ENCODE assay signal across 1 cellular context in genomic region chr5:141382469-141383294, GRCh38.
TF ChIP-seq lines count a peak whose summit lies in the region.

Gene PCDHGA7 (plus strand): TSS chr5:141382742. CDS start chr5:141382900, 158 bp downstream.

TF ChIP-seq in WTC11, 78 proteins besides CTCF, POLR2A, EP300 and RAD21 (continued from another document):
- TF ChIP-seq, protein P1, sequence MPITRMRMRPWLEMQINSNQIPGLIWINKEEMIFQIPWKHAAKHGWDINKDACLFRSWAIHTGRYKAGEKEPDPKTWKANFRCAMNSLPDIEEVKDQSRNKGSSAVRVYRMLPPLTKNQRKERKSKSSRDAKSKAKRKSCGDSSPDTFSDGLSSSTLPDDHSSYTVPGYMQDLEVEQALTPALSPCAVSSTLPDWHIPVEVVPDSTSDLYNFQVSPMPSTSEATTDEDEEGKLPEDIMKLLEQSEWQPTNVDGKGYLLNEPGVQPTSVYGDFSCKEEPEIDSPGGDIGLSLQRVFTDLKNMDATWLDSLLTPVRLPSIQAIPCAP (CRISPR knock-in tag; IDR thresholded peaks at IDR 0.05) = no peak
- TF ChIP-seq TEAD1 (CRISPR knock-in tag; IDR thresholded peaks at IDR 0.05) (no peak), RELA (CRISPR knock-in tag; IDR thresholded peaks at IDR 0.05; ENCODE audit: borderline replicate concordance) (no peak), ZNF281 (CRISPR knock-in tag; IDR thresholded peaks at IDR 0.05) (no peak), ZNF138 (CRISPR knock-in tag; conservative IDR thresholded peaks at IDR 0.05) (no peak)
- TF ChIP-seq, protein P2, sequence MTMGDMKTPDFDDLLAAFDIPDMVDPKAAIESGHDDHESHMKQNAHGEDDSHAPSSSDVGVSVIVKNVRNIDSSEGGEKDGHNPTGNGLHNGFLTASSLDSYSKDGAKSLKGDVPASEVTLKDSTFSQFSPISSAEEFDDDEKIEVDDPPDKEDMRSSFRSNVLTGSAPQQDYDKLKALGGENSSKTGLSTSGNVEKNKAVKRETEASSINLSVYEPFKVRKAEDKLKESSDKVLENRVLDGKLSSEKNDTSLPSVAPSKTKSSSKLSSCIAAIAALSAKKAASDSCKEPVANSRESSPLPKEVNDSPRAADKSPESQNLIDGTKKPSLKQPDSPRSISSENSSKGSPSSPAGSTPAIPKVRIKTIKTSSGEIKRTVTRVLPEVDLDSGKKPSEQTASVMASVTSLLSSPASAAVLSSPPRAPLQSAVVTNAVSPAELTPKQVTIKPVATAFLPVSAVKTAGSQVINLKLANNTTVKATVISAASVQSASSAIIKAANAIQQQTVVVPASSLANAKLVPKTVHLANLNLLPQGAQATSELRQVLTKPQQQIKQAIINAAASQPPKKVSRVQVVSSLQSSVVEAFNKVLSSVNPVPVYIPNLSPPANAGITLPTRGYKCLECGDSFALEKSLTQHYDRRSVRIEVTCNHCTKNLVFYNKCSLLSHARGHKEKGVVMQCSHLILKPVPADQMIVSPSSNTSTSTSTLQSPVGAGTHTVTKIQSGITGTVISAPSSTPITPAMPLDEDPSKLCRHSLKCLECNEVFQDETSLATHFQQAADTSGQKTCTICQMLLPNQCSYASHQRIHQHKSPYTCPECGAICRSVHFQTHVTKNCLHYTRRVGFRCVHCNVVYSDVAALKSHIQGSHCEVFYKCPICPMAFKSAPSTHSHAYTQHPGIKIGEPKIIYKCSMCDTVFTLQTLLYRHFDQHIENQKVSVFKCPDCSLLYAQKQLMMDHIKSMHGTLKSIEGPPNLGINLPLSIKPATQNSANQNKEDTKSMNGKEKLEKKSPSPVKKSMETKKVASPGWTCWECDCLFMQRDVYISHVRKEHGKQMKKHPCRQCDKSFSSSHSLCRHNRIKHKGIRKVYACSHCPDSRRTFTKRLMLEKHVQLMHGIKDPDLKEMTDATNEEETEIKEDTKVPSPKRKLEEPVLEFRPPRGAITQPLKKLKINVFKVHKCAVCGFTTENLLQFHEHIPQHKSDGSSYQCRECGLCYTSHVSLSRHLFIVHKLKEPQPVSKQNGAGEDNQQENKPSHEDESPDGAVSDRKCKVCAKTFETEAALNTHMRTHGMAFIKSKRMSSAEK (CRISPR knock-in tag; IDR thresholded peaks at IDR 0.05; ENCODE audit: borderline replicate concordance) = no peak
- TF ChIP-seq, protein P3, sequence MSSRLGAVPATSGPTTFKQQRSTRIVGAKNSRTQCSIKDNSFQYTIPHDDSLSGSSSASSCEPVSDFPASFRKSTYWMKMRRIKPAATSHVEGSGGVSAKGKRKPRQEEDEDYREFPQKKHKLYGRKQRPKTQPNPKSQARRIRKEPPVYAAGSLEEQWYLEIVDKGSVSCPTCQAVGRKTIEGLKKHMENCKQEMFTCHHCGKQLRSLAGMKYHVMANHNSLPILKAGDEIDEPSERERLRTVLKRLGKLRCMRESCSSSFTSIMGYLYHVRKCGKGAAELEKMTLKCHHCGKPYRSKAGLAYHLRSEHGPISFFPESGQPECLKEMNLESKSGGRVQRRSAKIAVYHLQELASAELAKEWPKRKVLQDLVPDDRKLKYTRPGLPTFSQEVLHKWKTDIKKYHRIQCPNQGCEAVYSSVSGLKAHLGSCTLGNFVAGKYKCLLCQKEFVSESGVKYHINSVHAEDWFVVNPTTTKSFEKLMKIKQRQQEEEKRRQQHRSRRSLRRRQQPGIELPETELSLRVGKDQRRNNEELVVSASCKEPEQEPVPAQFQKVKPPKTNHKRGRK (CRISPR knock-in tag; IDR thresholded peaks at IDR 0.05; ENCODE audit: borderline replicate concordance) = no peak
TF ChIP-seq in WTC11: peak in this region for 0.
